Comparison of ENCODE assay signal across 1 cellular context in the genomic region with DNA sequence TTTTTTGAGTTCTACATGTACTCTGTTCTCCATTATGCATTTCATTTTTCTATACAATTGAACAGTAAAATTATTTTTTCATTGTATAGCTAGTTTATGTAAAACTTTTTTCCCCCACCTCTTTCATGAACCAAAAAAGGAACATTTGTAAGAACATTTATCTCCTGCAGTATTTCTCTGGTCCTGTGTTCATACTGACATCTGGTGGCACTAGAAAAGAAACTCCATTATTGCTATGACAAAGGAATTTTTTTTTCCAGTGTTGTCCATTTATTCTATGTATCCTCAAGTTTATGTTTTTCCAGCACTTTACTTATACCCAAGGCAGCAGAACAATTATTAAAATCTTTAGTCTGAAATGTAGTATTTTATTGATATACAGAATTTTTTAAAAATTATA.
TF ChIP-seq lines count a peak whose summit lies in the region.

No MANE protein-coding gene starts in this region.

TF ChIP-seq in GM12878, 131 proteins besides CTCF, POLR2A, EP300 and RAD21 (continued from another document):
- TF ChIP-seq, protein P1, sequence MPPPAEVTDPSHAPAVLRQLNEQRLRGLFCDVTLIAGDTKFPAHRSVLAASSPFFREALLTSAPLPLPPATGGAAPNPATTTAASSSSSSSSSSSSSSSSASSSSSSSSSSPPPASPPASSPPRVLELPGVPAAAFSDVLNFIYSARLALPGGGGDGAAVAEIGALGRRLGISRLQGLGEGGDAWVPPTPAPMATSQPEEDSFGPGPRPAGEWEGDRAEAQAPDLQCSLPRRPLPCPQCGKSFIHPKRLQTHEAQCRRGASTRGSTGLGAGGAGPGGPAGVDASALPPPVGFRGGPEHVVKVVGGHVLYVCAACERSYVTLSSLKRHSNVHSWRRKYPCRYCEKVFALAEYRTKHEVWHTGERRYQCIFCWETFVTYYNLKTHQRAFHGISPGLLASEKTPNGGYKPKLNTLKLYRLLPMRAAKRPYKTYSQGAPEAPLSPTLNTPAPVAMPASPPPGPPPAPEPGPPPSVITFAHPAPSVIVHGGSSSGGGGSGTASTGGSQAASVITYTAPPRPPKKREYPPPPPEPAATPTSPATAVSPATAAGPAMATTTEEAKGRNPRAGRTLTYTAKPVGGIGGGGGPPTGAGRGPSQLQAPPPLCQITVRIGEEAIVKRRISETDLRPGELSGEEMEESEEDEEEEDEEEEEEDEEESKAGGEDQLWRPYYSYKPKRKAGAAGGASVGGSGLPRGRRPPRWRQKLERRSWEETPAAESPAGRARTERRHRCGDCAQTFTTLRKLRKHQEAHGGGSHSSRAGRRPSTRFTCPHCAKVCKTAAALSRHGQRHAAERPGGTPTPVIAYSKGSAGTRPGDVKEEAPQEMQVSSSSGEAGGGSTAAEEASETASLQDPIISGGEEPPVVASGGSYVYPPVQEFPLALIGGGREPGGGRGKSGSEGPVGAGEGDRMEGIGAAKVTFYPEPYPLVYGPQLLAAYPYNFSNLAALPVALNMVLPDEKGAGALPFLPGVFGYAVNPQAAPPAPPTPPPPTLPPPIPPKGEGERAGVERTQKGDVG (CRISPR knock-in tag; IDR thresholded peaks at IDR 0.05): no peak
- no peak for TF ChIP-seq CREB1 (IDR thresholded peaks at IDR 0.05; ENCODE audit: low read depth)
- TF ChIP-seq SMAD1 (IDR thresholded peaks at IDR 0.05; ENCODE audit: low read depth, partially characterized antibody): no peak
- TF ChIP-seq POU2F2 (IDR thresholded peaks at IDR 0.05; ENCODE audit: borderline replicate concordance, low read depth, low read length): no peak
- TF ChIP-seq ZSCAN29 (IDR thresholded peaks at IDR 0.05): no peak
- TF ChIP-seq, protein P2, sequence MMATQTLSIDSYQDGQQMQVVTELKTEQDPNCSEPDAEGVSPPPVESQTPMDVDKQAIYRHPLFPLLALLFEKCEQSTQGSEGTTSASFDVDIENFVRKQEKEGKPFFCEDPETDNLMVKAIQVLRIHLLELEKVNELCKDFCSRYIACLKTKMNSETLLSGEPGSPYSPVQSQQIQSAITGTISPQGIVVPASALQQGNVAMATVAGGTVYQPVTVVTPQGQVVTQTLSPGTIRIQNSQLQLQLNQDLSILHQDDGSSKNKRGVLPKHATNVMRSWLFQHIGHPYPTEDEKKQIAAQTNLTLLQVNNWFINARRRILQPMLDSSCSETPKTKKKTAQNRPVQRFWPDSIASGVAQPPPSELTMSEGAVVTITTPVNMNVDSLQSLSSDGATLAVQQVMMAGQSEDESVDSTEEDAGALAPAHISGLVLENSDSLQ (IDR thresholded peaks at IDR 0.05): no peak
- TF ChIP-seq EED (IDR thresholded peaks at IDR 0.05; ENCODE audit: low read depth): no peak
- TF ChIP-seq TAF1 (IDR thresholded peaks at IDR 0.05; ENCODE audit: borderline replicate concordance, low read depth, low read length): no peak
- TF ChIP-seq ASH2L (IDR thresholded peaks at IDR 0.05; ENCODE audit: borderline replicate concordance, low read depth): no peak
- no peak for TF ChIP-seq MEF2A (IDR thresholded peaks at IDR 0.05; ENCODE audit: insufficient read depth, low read depth, low read length)
- TF ChIP-seq NBN (IDR thresholded peaks at IDR 0.05): no peak
- no peak for TF ChIP-seq ZBED1 (IDR thresholded peaks at IDR 0.05; ENCODE audit: borderline replicate concordance)
- TF ChIP-seq ESRRA (IDR thresholded peaks at IDR 0.05; ENCODE audit: low read length): no peak
- TF ChIP-seq KLF5 (IDR thresholded peaks at IDR 0.05; ENCODE audit: partially characterized antibody): no peak
- no peak for TF ChIP-seq GATAD2B (conservative IDR thresholded peaks at IDR 0.05; ENCODE audit: low read depth)
- TF ChIP-seq YBX1 (IDR thresholded peaks at IDR 0.05): no peak
- TF ChIP-seq, protein P3, sequence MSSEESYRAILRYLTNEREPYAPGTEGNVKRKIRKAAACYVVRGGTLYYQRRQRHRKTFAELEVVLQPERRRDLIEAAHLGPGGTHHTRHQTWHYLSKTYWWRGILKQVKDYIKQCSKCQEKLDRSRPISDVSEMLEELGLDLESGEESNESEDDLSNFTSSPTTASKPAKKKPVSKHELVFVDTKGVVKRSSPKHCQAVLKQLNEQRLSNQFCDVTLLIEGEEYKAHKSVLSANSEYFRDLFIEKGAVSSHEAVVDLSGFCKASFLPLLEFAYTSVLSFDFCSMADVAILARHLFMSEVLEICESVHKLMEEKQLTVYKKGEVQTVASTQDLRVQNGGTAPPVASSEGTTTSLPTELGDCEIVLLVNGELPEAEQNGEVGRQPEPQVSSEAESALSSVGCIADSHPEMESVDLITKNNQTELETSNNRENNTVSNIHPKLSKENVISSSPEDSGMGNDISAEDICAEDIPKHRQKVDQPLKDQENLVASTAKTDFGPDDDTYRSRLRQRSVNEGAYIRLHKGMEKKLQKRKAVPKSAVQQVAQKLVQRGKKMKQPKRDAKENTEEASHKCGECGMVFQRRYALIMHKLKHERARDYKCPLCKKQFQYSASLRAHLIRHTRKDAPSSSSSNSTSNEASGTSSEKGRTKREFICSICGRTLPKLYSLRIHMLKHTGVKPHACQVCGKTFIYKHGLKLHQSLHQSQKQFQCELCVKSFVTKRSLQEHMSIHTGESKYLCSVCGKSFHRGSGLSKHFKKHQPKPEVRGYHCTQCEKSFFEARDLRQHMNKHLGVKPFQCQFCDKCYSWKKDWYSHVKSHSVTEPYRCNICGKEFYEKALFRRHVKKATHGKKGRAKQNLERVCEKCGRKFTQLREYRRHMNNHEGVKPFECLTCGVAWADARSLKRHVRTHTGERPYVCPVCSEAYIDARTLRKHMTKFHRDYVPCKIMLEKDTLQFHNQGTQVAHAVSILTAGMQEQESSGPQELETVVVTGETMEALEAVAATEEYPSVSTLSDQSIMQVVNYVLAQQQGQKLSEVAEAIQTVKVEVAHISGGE (CRISPR knock-in tag; IDR thresholded peaks at IDR 0.05): no peak
